1 cellular context compared by ENCODE assay signal in the genomic region with DNA sequence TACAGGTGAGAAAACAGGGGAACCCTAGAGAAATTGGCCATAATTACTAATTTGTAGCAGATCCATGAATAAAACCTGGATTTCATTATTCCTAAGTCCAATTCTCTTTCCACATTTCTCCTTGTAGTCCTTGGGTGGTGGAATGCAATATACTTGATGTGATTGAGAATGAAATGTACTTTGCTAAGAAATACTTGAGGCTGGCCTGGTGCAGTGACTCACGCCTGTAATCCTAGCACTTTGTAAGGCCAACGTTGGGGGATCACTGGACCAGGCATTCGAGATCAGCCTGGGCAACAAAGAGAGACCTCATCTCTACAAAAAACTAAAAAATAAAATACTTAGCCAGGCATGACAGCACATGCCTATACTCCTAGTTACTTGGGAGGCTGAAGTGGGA.
TF ChIP-seq lines count a peak whose summit lies in the region.

No MANE protein-coding gene starts in this region.

TF ChIP-seq in SK-N-SH, 30 proteins besides CTCF, POLR2A, EP300 and RAD21:
- TF ChIP-seq YY1 (IDR thresholded peaks at IDR 0.05; ENCODE audit: low read depth) = no peak
- TF ChIP-seq POLR2AphosphoS5 (IDR thresholded peaks at IDR 0.05; ENCODE audit: low read depth, low read length) = peak; percentile 46; the same call in 1 of the 2 replicates
- no peak for TF ChIP-seq RCOR1 (IDR thresholded peaks at IDR 0.05; ENCODE audit: low read length)
- peak; percentile 75 for TF ChIP-seq FOSL2 (IDR thresholded peaks at IDR 0.05; ENCODE audit: borderline replicate concordance, low read depth)
- no peak for TF ChIP-seq CHD2 (IDR thresholded peaks at IDR 0.05; ENCODE audit: low read length, partially characterized antibody)
- no peak for TF ChIP-seq NRF1 (IDR thresholded peaks at IDR 0.05; ENCODE audit: low read depth, low read length)
- no peak for TF ChIP-seq SMC3 (IDR thresholded peaks at IDR 0.05; ENCODE audit: low read depth, low read length)
- TF ChIP-seq MXI1 (IDR thresholded peaks at IDR 0.05; ENCODE audit: low read depth, low read length) = no peak
- no peak for TF ChIP-seq MEF2A (IDR thresholded peaks at IDR 0.05; ENCODE audit: borderline replicate concordance, low read depth)
- peak; percentile 79 for TF ChIP-seq JUND (IDR thresholded peaks at IDR 0.05)
- TF ChIP-seq TCF12 (IDR thresholded peaks at IDR 0.05) = peak; percentile 81
- no peak for TF ChIP-seq NFIC (IDR thresholded peaks at IDR 0.05; ENCODE audit: borderline replicate concordance)
- no peak for TF ChIP-seq RFX5 (IDR thresholded peaks at IDR 0.05; ENCODE audit: low read length)
- no peak for TF ChIP-seq FOXM1 (IDR thresholded peaks at IDR 0.05; ENCODE audit: low read depth)
- no peak for TF ChIP-seq USF1 (IDR thresholded peaks at IDR 0.05; ENCODE audit: borderline replicate concordance, low read depth)
- TF ChIP-seq EZH2phosphoT487 (IDR thresholded peaks at IDR 0.05; ENCODE audit: borderline replicate concordance, low read depth) = no peak
- TF ChIP-seq GABPA (IDR thresholded peaks at IDR 0.05; ENCODE audit: low read depth) = no peak
- TF ChIP-seq GATA2 (CRISPR knock-in tag; IDR thresholded peaks at IDR 0.05) = no peak
- TF ChIP-seq, protein P1, sequence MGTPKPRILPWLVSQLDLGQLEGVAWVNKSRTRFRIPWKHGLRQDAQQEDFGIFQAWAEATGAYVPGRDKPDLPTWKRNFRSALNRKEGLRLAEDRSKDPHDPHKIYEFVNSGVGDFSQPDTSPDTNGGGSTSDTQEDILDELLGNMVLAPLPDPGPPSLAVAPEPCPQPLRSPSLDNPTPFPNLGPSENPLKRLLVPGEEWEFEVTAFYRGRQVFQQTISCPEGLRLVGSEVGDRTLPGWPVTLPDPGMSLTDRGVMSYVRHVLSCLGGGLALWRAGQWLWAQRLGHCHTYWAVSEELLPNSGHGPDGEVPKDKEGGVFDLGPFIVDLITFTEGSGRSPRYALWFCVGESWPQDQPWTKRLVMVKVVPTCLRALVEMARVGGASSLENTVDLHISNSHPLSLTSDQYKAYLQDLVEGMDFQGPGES (IDR thresholded peaks at IDR 0.05; ENCODE audit: low read depth, low read length) = no peak
- TF ChIP-seq RXRA (IDR thresholded peaks at IDR 0.05; ENCODE audit: borderline replicate concordance, low read depth) = no peak
- TF ChIP-seq TAF1 (IDR thresholded peaks at IDR 0.05; ENCODE audit: borderline replicate concordance, low read depth, low read length) = no peak
- TF ChIP-seq USF2 (IDR thresholded peaks at IDR 0.05; ENCODE audit: borderline replicate concordance, low read depth, low read length) = no peak
- TF ChIP-seq SIN3A (IDR thresholded peaks at IDR 0.05; ENCODE audit: borderline replicate concordance, low read depth, low read length) = no peak
- TF ChIP-seq TEAD4 (IDR thresholded peaks at IDR 0.05; ENCODE audit: borderline replicate concordance, insufficient read depth) = peak; percentile 28; the same call in 1 of the 2 replicates
- TF ChIP-seq PBX3 (IDR thresholded peaks at IDR 0.05) = peak; percentile 87
- TF ChIP-seq, protein P2, sequence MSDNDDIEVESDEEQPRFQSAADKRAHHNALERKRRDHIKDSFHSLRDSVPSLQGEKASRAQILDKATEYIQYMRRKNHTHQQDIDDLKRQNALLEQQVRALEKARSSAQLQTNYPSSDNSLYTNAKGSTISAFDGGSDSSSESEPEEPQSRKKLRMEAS (IDR thresholded peaks at IDR 0.05; ENCODE audit: low read depth) = 0 out of 2 replicates have a peak, but pooled peaks have one; percentile 44
- no peak for TF ChIP-seq FOXJ3 (CRISPR knock-in tag; IDR thresholded peaks at IDR 0.05)
